Comparison of ENCODE assay signal across 1 cellular context in the genomic region with DNA sequence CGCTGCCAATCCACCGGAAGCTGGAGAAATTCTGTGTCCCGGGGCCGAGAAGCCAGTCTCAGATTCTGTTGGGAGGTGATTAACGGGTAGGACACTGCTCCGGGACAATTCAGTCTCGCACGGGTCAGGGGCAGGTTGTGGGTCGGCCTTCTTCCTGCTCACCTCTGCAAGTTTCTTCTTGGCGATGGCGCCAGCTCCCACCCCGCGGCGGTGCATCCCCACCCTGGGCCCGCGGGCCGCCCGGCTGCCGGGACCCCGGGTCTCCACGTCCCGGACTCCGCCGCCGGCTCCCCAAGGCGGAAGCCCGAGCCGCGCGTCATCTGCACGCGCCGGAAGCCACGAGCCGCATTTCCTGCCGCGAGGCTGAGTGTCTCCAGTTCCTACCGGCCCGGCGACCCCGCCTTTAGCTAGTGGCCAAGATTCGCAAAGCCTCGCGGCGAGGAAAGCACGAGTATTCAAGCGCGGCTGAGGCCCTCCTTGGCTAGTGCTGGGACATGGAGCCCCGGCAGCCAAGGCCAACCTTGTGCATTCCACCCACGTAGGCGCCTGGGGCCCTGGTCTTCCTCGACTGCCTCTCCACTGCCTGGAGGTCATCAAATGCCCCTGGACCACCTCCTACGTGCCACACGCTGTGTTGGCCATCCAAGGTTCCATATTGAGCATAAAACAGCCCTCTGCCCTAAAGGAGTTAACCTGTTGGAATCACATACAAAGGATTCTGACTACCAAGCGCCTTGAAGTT.
TF ChIP-seq lines count a peak whose summit lies in the region.

A gene with protein sequence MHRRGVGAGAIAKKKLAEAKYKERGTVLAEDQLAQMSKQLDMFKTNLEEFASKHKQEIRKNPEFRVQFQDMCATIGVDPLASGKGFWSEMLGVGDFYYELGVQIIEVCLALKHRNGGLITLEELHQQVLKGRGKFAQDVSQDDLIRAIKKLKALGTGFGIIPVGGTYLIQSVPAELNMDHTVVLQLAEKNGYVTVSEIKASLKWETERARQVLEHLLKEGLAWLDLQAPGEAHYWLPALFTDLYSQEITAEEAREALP (minus strand): TSS at position 324 of the 742 bp plus-strand sequence. CDS start 108 bp downstream, at position 216.

TF ChIP-seq in HepG2, 621 proteins besides CTCF, POLR2A, EP300 and RAD21 (continued from another document and continues in another):
- TF ChIP-seq, protein P1, sequence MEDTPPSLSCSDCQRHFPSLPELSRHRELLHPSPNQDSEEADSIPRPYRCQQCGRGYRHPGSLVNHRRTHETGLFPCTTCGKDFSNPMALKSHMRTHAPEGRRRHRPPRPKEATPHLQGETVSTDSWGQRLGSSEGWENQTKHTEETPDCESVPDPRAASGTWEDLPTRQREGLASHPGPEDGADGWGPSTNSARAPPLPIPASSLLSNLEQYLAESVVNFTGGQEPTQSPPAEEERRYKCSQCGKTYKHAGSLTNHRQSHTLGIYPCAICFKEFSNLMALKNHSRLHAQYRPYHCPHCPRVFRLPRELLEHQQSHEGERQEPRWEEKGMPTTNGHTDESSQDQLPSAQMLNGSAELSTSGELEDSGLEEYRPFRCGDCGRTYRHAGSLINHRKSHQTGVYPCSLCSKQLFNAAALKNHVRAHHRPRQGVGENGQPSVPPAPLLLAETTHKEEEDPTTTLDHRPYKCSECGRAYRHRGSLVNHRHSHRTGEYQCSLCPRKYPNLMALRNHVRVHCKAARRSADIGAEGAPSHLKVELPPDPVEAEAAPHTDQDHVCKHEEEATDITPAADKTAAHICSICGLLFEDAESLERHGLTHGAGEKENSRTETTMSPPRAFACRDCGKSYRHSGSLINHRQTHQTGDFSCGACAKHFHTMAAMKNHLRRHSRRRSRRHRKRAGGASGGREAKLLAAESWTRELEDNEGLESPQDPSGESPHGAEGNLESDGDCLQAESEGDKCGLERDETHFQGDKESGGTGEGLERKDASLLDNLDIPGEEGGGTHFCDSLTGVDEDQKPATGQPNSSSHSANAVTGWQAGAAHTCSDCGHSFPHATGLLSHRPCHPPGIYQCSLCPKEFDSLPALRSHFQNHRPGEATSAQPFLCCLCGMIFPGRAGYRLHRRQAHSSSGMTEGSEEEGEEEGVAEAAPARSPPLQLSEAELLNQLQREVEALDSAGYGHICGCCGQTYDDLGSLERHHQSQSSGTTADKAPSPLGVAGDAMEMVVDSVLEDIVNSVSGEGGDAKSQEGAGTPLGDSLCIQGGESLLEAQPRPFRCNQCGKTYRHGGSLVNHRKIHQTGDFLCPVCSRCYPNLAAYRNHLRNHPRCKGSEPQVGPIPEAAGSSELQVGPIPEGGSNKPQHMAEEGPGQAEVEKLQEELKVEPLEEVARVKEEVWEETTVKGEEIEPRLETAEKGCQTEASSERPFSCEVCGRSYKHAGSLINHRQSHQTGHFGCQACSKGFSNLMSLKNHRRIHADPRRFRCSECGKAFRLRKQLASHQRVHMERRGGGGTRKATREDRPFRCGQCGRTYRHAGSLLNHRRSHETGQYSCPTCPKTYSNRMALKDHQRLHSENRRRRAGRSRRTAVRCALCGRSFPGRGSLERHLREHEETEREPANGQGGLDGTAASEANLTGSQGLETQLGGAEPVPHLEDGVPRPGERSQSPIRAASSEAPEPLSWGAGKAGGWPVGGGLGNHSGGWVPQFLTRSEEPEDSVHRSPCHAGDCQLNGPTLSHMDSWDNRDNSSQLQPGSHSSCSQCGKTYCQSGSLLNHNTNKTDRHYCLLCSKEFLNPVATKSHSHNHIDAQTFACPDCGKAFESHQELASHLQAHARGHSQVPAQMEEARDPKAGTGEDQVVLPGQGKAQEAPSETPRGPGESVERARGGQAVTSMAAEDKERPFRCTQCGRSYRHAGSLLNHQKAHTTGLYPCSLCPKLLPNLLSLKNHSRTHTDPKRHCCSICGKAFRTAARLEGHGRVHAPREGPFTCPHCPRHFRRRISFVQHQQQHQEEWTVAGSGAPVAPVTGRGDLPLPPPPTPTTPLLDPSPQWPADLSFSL (CRISPR knock-in tag; IDR thresholded peaks at IDR 0.05), result no peak
- TF ChIP-seq, protein P2, sequence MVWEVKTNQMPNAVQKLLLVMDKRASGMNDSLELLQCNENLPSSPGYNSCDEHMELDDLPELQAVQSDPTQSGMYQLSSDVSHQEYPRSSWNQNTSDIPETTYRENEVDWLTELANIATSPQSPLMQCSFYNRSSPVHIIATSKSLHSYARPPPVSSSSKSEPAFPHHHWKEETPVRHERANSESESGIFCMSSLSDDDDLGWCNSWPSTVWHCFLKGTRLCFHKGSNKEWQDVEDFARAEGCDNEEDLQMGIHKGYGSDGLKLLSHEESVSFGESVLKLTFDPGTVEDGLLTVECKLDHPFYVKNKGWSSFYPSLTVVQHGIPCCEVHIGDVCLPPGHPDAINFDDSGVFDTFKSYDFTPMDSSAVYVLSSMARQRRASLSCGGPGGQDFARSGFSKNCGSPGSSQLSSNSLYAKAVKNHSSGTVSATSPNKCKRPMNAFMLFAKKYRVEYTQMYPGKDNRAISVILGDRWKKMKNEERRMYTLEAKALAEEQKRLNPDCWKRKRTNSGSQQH (CRISPR knock-in tag; IDR thresholded peaks at IDR 0.05; ENCODE audit: low read depth), result peak; percentile 97
- TF ChIP-seq, protein P3, sequence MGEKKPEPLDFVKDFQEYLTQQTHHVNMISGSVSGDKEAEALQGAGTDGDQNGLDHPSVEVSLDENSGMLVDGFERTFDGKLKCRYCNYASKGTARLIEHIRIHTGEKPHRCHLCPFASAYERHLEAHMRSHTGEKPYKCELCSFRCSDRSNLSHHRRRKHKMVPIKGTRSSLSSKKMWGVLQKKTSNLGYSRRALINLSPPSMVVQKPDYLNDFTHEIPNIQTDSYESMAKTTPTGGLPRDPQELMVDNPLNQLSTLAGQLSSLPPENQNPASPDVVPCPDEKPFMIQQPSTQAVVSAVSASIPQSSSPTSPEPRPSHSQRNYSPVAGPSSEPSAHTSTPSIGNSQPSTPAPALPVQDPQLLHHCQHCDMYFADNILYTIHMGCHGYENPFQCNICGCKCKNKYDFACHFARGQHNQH (CRISPR knock-in tag; IDR thresholded peaks at IDR 0.05), result peak; percentile 85; the same call in 1 of the 2 replicates
- TF ChIP-seq, protein P4, sequence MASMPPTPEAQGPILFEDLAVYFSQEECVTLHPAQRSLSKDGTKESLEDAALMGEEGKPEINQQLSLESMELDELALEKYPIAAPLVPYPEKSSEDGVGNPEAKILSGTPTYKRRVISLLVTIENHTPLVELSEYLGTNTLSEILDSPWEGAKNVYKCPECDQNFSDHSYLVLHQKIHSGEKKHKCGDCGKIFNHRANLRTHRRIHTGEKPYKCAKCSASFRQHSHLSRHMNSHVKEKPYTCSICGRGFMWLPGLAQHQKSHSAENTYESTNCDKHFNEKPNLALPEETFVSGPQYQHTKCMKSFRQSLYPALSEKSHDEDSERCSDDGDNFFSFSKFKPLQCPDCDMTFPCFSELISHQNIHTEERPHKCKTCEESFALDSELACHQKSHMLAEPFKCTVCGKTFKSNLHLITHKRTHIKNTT (CRISPR knock-in tag; IDR thresholded peaks at IDR 0.05), result no peak
- TF ChIP-seq GLI4 (CRISPR knock-in tag; IDR thresholded peaks at IDR 0.05; ENCODE audit: borderline replicate concordance), result no peak
- TF ChIP-seq, protein P5, sequence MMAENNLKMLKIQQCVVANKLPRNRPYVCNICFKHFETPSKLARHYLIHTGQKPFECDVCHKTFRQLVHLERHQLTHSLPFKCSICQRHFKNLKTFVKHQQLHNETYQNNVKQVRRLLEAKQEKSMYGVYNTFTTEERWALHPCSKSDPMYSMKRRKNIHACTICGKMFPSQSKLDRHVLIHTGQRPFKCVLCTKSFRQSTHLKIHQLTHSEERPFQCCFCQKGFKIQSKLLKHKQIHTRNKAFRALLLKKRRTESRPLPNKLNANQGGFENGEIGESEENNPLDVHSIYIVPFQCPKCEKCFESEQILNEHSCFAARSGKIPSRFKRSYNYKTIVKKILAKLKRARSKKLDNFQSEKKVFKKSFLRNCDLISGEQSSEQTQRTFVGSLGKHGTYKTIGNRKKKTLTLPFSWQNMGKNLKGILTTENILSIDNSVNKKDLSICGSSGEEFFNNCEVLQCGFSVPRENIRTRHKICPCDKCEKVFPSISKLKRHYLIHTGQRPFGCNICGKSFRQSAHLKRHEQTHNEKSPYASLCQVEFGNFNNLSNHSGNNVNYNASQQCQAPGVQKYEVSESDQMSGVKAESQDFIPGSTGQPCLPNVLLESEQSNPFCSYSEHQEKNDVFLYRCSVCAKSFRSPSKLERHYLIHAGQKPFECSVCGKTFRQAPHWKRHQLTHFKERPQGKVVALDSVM (CRISPR knock-in tag; IDR thresholded peaks at IDR 0.05), result no peak
- TF ChIP-seq, protein P6, sequence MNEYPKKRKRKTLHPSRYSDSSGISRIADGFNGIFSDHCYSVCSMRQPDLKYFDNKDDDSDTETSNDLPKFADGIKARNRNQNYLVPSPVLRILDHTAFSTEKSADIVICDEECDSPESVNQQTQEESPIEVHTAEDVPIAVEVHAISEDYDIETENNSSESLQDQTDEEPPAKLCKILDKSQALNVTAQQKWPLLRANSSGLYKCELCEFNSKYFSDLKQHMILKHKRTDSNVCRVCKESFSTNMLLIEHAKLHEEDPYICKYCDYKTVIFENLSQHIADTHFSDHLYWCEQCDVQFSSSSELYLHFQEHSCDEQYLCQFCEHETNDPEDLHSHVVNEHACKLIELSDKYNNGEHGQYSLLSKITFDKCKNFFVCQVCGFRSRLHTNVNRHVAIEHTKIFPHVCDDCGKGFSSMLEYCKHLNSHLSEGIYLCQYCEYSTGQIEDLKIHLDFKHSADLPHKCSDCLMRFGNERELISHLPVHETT (CRISPR knock-in tag; conservative IDR thresholded peaks at IDR 0.05), result peak; percentile 91
- no peak; the same call in 1 of the 2 replicates for TF ChIP-seq GPN1 (CRISPR knock-in tag; IDR thresholded peaks at IDR 0.05; ENCODE audit: borderline replicate concordance)
- TF ChIP-seq FLYWCH1 (CRISPR knock-in tag; IDR thresholded peaks at IDR 0.05), result no peak
- TF ChIP-seq, protein P7, sequence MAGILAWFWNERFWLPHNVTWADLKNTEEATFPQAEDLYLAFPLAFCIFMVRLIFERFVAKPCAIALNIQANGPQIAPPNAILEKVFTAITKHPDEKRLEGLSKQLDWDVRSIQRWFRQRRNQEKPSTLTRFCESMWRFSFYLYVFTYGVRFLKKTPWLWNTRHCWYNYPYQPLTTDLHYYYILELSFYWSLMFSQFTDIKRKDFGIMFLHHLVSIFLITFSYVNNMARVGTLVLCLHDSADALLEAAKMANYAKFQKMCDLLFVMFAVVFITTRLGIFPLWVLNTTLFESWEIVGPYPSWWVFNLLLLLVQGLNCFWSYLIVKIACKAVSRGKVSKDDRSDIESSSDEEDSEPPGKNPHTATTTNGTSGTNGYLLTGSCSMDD (CRISPR knock-in tag; IDR thresholded peaks at IDR 0.05), result 0 out of 2 replicates have a peak, but pooled peaks have one; percentile 62
- peak; percentile 95 for TF ChIP-seq ZNF546 (CRISPR knock-in tag; conservative IDR thresholded peaks at IDR 0.05)
- peak; percentile 89; the same call in 1 of the 2 replicates for TF ChIP-seq ZNF224 (CRISPR knock-in tag; IDR thresholded peaks at IDR 0.05)
- TF ChIP-seq, protein P8, sequence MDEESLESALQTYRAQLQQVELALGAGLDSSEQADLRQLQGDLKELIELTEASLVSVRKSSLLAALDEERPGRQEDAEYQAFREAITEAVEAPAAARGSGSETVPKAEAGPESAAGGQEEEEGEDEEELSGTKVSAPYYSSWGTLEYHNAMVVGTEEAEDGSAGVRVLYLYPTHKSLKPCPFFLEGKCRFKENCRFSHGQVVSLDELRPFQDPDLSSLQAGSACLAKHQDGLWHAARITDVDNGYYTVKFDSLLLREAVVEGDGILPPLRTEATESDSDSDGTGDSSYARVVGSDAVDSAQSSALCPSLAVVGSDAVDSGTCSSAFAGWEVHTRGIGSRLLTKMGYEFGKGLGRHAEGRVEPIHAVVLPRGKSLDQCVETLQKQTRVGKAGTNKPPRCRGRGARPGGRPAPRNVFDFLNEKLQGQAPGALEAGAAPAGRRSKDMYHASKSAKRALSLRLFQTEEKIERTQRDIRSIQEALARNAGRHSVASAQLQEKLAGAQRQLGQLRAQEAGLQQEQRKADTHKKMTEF (CRISPR knock-in tag; IDR thresholded peaks at IDR 0.05), result peak; percentile 95
- TF ChIP-seq, protein P9, sequence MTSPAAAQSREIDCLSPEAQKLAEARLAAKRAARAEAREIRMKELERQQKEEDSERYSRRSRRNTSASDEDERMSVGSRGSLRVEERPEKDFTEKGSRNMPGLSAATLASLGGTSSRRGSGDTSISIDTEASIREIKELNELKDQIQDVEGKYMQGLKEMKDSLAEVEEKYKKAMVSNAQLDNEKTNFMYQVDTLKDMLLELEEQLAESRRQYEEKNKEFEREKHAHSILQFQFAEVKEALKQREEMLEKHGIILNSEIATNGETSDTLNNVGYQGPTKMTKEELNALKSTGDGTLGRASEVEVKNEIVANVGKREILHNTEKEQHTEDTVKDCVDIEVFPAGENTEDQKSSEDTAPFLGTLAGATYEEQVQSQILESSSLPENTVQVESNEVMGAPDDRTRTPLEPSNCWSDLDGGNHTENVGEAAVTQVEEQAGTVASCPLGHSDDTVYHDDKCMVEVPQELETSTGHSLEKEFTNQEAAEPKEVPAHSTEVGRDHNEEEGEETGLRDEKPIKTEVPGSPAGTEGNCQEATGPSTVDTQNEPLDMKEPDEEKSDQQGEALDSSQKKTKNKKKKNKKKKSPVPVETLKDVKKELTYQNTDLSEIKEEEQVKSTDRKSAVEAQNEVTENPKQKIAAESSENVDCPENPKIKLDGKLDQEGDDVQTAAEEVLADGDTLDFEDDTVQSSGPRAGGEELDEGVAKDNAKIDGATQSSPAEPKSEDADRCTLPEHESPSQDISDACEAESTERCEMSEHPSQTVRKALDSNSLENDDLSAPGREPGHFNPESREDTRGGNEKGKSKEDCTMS (CRISPR knock-in tag; conservative IDR thresholded peaks at IDR 0.05), result 0 out of 2 replicates have a peak, but pooled peaks have one; percentile 64
- TF ChIP-seq, protein P10, sequence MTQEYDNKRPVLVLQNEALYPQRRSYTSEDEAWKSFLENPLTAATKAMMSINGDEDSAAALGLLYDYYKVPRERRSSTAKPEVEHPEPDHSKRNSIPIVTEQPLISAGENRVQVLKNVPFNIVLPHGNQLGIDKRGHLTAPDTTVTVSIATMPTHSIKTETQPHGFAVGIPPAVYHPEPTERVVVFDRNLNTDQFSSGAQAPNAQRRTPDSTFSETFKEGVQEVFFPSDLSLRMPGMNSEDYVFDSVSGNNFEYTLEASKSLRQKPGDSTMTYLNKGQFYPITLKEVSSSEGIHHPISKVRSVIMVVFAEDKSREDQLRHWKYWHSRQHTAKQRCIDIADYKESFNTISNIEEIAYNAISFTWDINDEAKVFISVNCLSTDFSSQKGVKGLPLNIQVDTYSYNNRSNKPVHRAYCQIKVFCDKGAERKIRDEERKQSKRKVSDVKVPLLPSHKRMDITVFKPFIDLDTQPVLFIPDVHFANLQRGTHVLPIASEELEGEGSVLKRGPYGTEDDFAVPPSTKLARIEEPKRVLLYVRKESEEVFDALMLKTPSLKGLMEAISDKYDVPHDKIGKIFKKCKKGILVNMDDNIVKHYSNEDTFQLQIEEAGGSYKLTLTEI (CRISPR knock-in tag; conservative IDR thresholded peaks at IDR 0.05), result no peak
- peak; percentile 89 for TF ChIP-seq MEIS2 (CRISPR knock-in tag; IDR thresholded peaks at IDR 0.05)
- TF ChIP-seq GTF2F1 (IDR thresholded peaks at IDR 0.05; ENCODE audit: low read length), result no peak
- TF ChIP-seq CAMTA2 (CRISPR knock-in tag; IDR thresholded peaks at IDR 0.05; ENCODE audit: borderline replicate concordance), result peak; percentile 33; the same call in 1 of the 2 replicates
- peak; percentile 74; the same call in 1 of the 2 replicates for TF ChIP-seq AKAP8 (CRISPR knock-in tag; IDR thresholded peaks at IDR 0.05)
- TF ChIP-seq, protein P11, sequence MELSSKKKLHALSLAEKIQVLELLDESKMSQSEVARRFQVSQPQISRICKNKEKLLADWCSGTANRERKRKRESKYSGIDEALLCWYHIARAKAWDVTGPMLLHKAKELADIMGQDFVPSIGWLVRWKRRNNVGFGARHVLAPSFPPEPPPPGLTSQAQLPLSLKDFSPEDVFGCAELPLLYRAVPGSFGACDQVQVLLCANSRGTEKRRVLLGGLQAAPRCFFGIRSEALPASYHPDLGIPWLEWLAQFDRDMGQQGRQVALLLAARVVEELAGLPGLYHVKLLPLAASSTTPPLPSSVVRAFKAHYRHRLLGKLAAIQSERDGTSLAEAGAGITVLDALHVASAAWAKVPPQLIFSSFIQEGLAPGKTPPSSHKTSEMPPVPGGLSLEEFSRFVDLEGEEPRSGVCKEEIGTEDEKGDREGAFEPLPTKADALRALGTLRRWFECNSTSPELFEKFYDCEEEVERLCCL (CRISPR knock-in tag; IDR thresholded peaks at IDR 0.05; ENCODE audit: borderline replicate concordance), result peak; percentile 70; the same call in 1 of the 2 replicates
